8 cellular contexts compared by ENCODE assay signal in the genomic region with DNA sequence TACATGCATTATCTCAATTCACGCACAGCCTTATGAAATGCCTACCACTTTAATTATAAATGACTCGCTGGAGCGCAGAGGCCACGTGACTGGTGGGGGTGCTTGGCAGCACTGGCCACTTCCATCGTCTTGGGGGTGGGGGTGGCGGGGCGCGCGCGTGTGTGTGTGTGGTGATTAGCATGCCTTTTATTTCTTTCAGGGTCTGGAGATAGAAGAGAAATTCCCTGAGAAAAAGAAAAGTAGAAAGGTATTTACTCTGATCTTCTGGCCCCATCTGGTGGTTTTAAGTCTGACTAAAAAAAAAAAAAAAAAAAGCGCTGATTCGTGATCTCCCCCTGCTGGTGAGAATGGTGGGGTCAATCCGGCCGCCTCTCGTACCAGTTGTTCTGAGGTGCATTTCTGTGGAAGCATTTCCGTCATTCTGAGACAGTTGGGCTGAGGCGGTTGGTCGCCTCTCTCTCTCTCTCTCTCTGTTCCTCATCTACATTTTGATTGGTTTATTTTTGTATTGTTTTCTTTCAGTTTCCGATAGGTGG. TPM values are rescaled to one million over a fixed set of nuclear protein-coding genes. Genes with fewer than 3 reads are reported as not detected.
DNase-seq lines count a peak whose midpoint lies in the region; ATAC-seq, FAIRE-seq and TF ChIP-seq lines count a peak whose summit lies in the region.

A gene with protein sequence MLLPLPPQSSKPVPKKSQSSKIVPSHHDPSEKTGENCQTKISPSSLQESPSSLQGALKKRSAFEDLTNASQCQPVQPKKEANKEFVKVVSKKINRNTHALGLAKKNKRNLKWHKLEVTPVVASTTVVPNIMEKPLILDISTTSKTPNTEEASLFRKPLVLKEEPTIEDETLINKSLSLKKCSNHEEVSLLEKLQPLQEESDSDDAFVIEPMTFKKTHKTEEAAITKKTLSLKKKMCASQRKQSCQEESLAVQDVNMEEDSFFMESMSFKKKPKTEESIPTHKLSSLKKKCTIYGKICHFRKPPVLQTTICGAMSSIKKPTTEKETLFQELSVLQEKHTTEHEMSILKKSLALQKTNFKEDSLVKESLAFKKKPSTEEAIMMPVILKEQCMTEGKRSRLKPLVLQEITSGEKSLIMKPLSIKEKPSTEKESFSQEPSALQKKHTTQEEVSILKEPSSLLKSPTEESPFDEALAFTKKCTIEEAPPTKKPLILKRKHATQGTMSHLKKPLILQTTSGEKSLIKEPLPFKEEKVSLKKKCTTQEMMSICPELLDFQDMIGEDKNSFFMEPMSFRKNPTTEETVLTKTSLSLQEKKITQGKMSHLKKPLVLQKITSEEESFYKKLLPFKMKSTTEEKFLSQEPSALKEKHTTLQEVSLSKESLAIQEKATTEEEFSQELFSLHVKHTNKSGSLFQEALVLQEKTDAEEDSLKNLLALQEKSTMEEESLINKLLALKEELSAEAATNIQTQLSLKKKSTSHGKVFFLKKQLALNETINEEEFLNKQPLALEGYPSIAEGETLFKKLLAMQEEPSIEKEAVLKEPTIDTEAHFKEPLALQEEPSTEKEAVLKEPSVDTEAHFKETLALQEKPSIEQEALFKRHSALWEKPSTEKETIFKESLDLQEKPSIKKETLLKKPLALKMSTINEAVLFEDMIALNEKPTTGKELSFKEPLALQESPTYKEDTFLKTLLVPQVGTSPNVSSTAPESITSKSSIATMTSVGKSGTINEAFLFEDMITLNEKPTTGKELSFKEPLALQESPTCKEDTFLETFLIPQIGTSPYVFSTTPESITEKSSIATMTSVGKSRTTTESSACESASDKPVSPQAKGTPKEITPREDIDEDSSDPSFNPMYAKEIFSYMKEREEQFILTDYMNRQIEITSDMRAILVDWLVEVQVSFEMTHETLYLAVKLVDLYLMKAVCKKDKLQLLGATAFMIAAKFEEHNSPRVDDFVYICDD (N-terminal part only) (plus strand): TSS at position 402 of the 536 bp plus-strand sequence. CDS start 80,399 bp downstream, outside the sequence.

- FAIRE-seq in RCC 7860 (lab: Jason Lieb, UNC) = peak; percentile 32

- H3K36me3 Mint-ChIP-seq in activated T-helper 17 cell treated with anti-CD3 and anti-CD28 coated beads, Interleukin-2, amount 50 U/mL, for 72 hours (ENCODE audit: low read depth) = no peaks in the 10 kb centered on the region

- peak; percentile 93 for ATAC-seq in GM21737 (IDR thresholded peaks at IDR 0.05; ENCODE audit: unreplicated experiment)
- ATAC-seq in activated T-helper 17 cell treated with anti-CD3 and anti-CD28 coated beads, Interleukin-2, amount 50 U/mL, for 72 hours (replicated peaks) = peak; percentile 98

- peak; percentile 66 for DNase-seq in EL
- peak; percentile 69 for DNase-seq in Jurkat, Clone E6-1 (ENCODE audit: low read depth, low spot score)
- peak; percentile 31 for DNase-seq in RCC 7860 (ENCODE audit: low spot score)
- peak; percentile 75 for DNase-seq in fibroblast of the aortic adventitia (ENCODE audit: low read depth)
- DNase-seq in non-pigmented ciliary epithelial cell (ENCODE audit: low read depth) = peak; percentile 28
- peak in 46 of 49 donors; percentile 4 to 74 (median 41) for DNase-seq in substantia nigra (lab: John Stamatoyannopoulos, UW)

- H3K27me3 Mint-ChIP-seq in activated T-helper 17 cell treated with anti-CD3 and anti-CD28 coated beads, Interleukin-2, amount 50 U/mL, for 72 hours = peaks cover 3% of the 10 kb centered on the region

- peak within 1 kb of the TSS; percentile 42 for H3K27ac ChIP-seq in substantia nigra (ENCODE audit: low read depth, low read length, poor library complexity, severe bottlenecking)

- peaks cover 4% of the 10 kb centered on the region for H3K4me1 Mint-ChIP-seq in activated T-helper 17 cell treated with anti-CD3 and anti-CD28 coated beads, Interleukin-2, amount 50 U/mL, for 72 hours

- TF ChIP-seq CTCF in fibroblast of the aortic adventitia (IDR thresholded peaks at IDR 0.05; ENCODE audit: insufficient read depth, low read length) = peak; percentile 66

- H3K4me3 ChIP-seq in Jurkat, Clone E6-1 (ENCODE audit: low read length) = peak within 1 kb of the TSS; percentile 29
- H3K4me3 ChIP-seq in fibroblast of the aortic adventitia (ENCODE audit: low read depth, low read length) = peak within 1 kb of the TSS; percentile 39

- H3K4me3 Mint-ChIP-seq in activated T-helper 17 cell treated with anti-CD3 and anti-CD28 coated beads, Interleukin-2, amount 50 U/mL, for 72 hours = peak within 1 kb of the TSS; percentile 83

- peak within 1 kb of the TSS; percentile 95 for H3K27ac Mint-ChIP-seq in activated T-helper 17 cell treated with anti-CD3 and anti-CD28 coated beads, Interleukin-2, amount 50 U/mL, for 72 hours

- no peaks in the 10 kb centered on the region for H3K9me3 Mint-ChIP-seq in activated T-helper 17 cell treated with anti-CD3 and anti-CD28 coated beads, Interleukin-2, amount 50 U/mL, for 72 hours

RNA-seq across cellular contexts. Expression of the gene that starts here (rescaled TPM):
- polyA plus RNA-seq in Jurkat, Clone E6-1 (2012; ENCODE audit: insufficient read depth, insufficient read length) = 0.77 TPM
- 1 to 10 TPM in 1 of 2 donors, under 1 TPM in 1; 0.24 to 1.9 TPM for total RNA-seq in activated T-helper 17 cell treated with anti-CD3 and anti-CD28 coated beads, Interleukin-2, amount 50 U/mL, for 72 hours
- total RNA-seq in fibroblast of the aortic adventitia (ENCODE audit: low replicate concordance) = 0.09 and 0.82 TPM in 2 replicates

Comparison
In these comparisons a context has a peak if more than half of its experiments do, and no peak if none do; other contexts are left out.
1. Peak in every context shown above with its lines: DNase-seq, ATAC-seq, H3K4me3 ChIP-seq and H3K27ac ChIP-seq.
2. Peak in DNase-seq and H3K4me3 ChIP-seq in fibroblast of the aortic adventitia; RNA of the gene not detected or under 1 TPM.